ENCODE assay signal across 1 cellular context in genomic region chr5:126718246-126718868, GRCh38.
TF ChIP-seq lines count a peak whose summit lies in the region.

No MANE protein-coding gene starts in this region.

TF ChIP-seq in SK-N-SH treated with all-trans-retinoic acid at 6 μM for 48 hours, 23 proteins besides CTCF, POLR2A, EP300 and RAD21 (continued from another document):
- TF ChIP-seq CREB5 (CRISPR knock-in tag; IDR thresholded peaks at IDR 0.05; ENCODE audit: low read depth): no peak
- no peak for TF ChIP-seq TCF4 (CRISPR knock-in tag; IDR thresholded peaks at IDR 0.05; ENCODE audit: borderline replicate concordance)
- TF ChIP-seq ISL1 (CRISPR knock-in tag; IDR thresholded peaks at IDR 0.05): no peak
- no peak for TF ChIP-seq ZFP3 (CRISPR knock-in tag; IDR thresholded peaks at IDR 0.05)
- TF ChIP-seq BACH2 (CRISPR knock-in tag; IDR thresholded peaks at IDR 0.05; ENCODE audit: borderline replicate concordance): no peak
- TF ChIP-seq ZNF8 (CRISPR knock-in tag; IDR thresholded peaks at IDR 0.05): no peak
